ENCODE assay signal across 8 cellular contexts in genomic region chr6:57671937-57672627, GRCh38.
A peak's percentile ranks its signal among the peaks of the same experiment; 100 is the strongest.
DNase-seq lines count a peak whose midpoint lies in the region; ATAC-seq, FAIRE-seq and TF ChIP-seq lines count a peak whose summit lies in the region.
"Not testable (repeated sequence)": the region's sequence is repeated elsewhere in the genome, so short reads cannot be mapped to it uniquely, and the experiment has no call there.

No MANE protein-coding gene starts in this region.

- H3K36me3 Mint-ChIP-seq in endodermal cell (ENCODE audit: low read depth) = not testable (repeated sequence)

- peaks cover 12% of the 10 kb centered on the region for H3K4me1 Mint-ChIP-seq in endodermal cell

- peak; percentile 3 for TF ChIP-seq CTCF in D721Med (IDR thresholded peaks at IDR 0.05; ENCODE audit: insufficient read depth, missing control alignments)
- TF ChIP-seq CTCF in endodermal cell (conservative IDR thresholded peaks at IDR 0.05) = peak; percentile 73

- FAIRE-seq in D721Med (lab: Jason Lieb, UNC) = not testable (repeated sequence)

- not testable (repeated sequence) for H3K9me3 ChIP-seq in adipocyte (ENCODE audit: control insufficient read depth, low read length); endodermal cell (ENCODE audit: control insufficient read depth, low read length)

- not testable (repeated sequence) for H3K4me3 ChIP-seq in adipocyte (ENCODE audit: low read length); endodermal cell (ENCODE audit: low read length); skeletal muscle cell (ENCODE audit: low read depth, low read length)

- peak overlapping the region; percentile 82 for H3K9ac ChIP-seq in adipocyte (ENCODE audit: low read length)
- H3K9ac ChIP-seq in endodermal cell (ENCODE audit: extremely low read depth, low read length, poor library complexity, severe bottlenecking) = not testable (repeated sequence)

- peaks cover 20% of the 10 kb centered on the region for H3K4me1 ChIP-seq in adipocyte (ENCODE audit: control insufficient read depth, insufficient read depth, low read length)
- H3K4me1 ChIP-seq in endodermal cell (ENCODE audit: control insufficient read depth, insufficient read depth, low read length) = not testable (repeated sequence)

- not testable (repeated sequence) for H3K4me3 Mint-ChIP-seq in endodermal cell

- not testable (repeated sequence) for H3K27me3 Mint-ChIP-seq in endodermal cell (ENCODE audit: insufficient read depth)

- H3K36me3 ChIP-seq in adipocyte (ENCODE audit: control insufficient read depth, insufficient read depth, low read length, severe bottlenecking); endodermal cell (ENCODE audit: control insufficient read depth, insufficient read depth, low read length): not testable (repeated sequence)

- H3K9me3 Mint-ChIP-seq in endodermal cell = not testable (repeated sequence)

- H3K27ac Mint-ChIP-seq in endodermal cell = not testable (repeated sequence)

- ATAC-seq in GM18868 (IDR thresholded peaks at IDR 0.05; ENCODE audit: unreplicated experiment) = peak; percentile 72

- not testable (repeated sequence) for H3K27me3 ChIP-seq in adipocyte (replicated peaks; ENCODE audit: control insufficient read depth, insufficient read depth, low read length); endodermal cell (ENCODE audit: control insufficient read depth, insufficient read depth, low read length, poor library complexity, severe bottlenecking)

- not testable (repeated sequence) for H3K27ac ChIP-seq in endodermal cell (ENCODE audit: low read depth, low read length)

- DNase-seq in D721Med (ENCODE audit: insufficient read length, low spot score) = not testable (repeated sequence)
- DNase-seq in HS-5 (ENCODE audit: low read depth) = peak; percentile 15
- DNase-seq in NCI-H748 (lab: John Stamatoyannopoulos, UW; ENCODE audit: unreplicated experiment) = peak; percentile 12
- DNase-seq in adipocyte (ENCODE audit: low read depth) = peak; percentile 21
- DNase-seq in endodermal cell = peak; percentile 81
- peak; percentile 2 for DNase-seq in iPS-NIHi11 (ENCODE audit: low spot score)
- peak; percentile 21 for DNase-seq in skeletal muscle cell (ENCODE audit: low read depth)

- 88 to 96% methylated on average over 3 to 6 of the region's 6 CpGs for WGBS in endodermal cell (ENCODE audit: insufficient coverage in 1 of 2, insufficient read length in 1 of 2), 2 experiments
